ENCODE assay signal across 24 cellular contexts in the genomic region with DNA sequence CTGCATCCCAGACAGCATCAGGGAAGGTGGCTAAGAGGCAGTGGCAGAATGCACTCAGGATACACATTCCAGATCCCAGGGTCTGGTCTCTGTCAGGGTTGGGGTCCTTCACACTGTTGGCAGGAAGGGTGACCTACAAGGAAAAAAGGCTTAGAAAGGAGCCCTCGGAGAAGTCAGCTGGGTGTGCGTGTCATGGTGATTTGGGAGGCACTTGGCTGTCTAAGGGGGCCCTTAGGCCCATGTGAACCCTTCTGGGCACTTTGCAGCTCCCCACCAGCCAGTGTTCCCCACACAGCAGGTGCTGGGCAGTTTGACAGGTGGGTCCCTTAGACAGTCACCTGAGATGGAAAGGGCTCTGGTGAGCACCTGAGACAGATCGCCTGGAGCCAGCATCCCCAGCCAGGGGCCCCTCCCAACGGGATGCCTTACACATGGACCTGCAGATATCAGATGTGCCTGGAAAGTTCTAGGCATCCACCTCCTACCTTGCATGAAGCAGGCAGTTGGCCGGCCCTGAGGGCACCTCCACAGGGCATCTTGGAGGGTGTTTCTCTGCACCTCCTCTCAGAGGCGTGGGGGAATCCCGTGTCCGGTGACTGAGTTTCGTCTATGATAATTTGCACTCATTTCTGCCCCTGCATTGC.
DNase-seq lines count a peak whose midpoint lies in the region; ATAC-seq, FAIRE-seq and TF ChIP-seq lines count a peak whose summit lies in the region.
"Had no signal": no experiment of that assay in that cellular context is flagged by ENCODE, and none has a peak within 500 bp of the region (broad histone marks: within the 10 kb centered on the region; RNA-seq: fewer than 3 reads in every experiment).

No MANE protein-coding gene starts in this region.

- H4K8ac ChIP-seq in H1 (ENCODE audit: extremely low read depth, insufficient read depth, low read length): no peak overlapping the region

- no peak overlapping the region for H3K14ac ChIP-seq in H1 (ENCODE audit: insufficient read length)

- H2AFZ ChIP-seq in H1 (ENCODE audit: low read length) (no peak overlapping the region), osteoblast (ENCODE audit: low read length) (no peak overlapping the region)

- ATAC-seq in Right ventricle myocardium inferior (no peak), GM19035 (IDR thresholded peaks at IDR 0.05; ENCODE audit: unreplicated experiment) (no peak)
- ATAC-seq: PC-3 had no signal

- H3K27ac ChIP-seq in right atrium auricular region (no peak overlapping the region), H1 (ENCODE audit: low read depth, low read length) (no peak overlapping the region), osteoblast (ENCODE audit: low read depth, low read length) (no peak overlapping the region), vagina (peak overlapping the region; percentile 68)
- H3K27ac ChIP-seq: BLaER1, brain microvascular endothelial cell had no signal

- H4K5ac ChIP-seq in H1 (ENCODE audit: insufficient read length, low read depth, low read length): no peak overlapping the region

- no peak for TF ChIP-seq CTCF in right atrium auricular region (IDR thresholded peaks at IDR 0.05)
- no peak for TF ChIP-seq CTCF in H1 (IDR thresholded peaks at IDR 0.05; ENCODE audit: control extremely low read depth in 1 of 3, insufficient read depth in 1 of 3, low read depth in 1 of 3, low read length in 3 of 3)
- TF ChIP-seq CTCF in osteoblast (IDR thresholded peaks at IDR 0.05; ENCODE audit: extremely low read depth, low read depth, low read length): no peak
- no peak for TF ChIP-seq CTCF in vagina (IDR thresholded peaks at IDR 0.05)

- POLR2A ChIA-PET in H1 (lab: Charles Lee; ENCODE audit: partially characterized antibody): interaction anchor here (0.9 to 3.5 kb wide), 2 partner anchors 18 to 186 kb away, joined by 3 to 14 read pairs; no protein-coding TSS in a partner anchor

- no peak for TF ChIP-seq EP300 in H1 (IDR thresholded peaks at IDR 0.05; ENCODE audit: borderline replicate concordance in 1 of 2, low read depth in 2 of 2, low read length in 2 of 2)

- TF ChIP-seq RAD21 in H1 (IDR thresholded peaks at IDR 0.05 in 1 of 2, conservative IDR thresholded peaks at IDR 0.05 in 1 of 2; ENCODE audit: low read depth in 2 of 2, low read length in 2 of 2): no peak

- no peak overlapping the region for H2BK120ac ChIP-seq in H1 (replicated peaks; ENCODE audit: low read depth, low read length)

- 83% methylated on average over 9 of the region's 9 CpGs; no CpG with 5 or more reads in 1 of the 2 experiments for WGBS in H1 (ENCODE audit: extremely low coverage in 1 of 2, insufficient coverage in 1 of 2, insufficient read length in 1 of 2, insufficient replicate concordance in 2 of 2, low coverage in 1 of 2, low lambda C conversion rate in 2 of 2, missing lambda C conversion rate in 1 of 2), 2 experiments

- CTCF ChIA-PET in H1 (lab: Charles Lee; ENCODE audit: partially characterized antibody): interaction anchor here (1.4 to 3.2 kb wide), 3 partner anchors 17 to 35 kb away, joined by 6 to 13 read pairs (median 7); no protein-coding TSS in a partner anchor

- no peak overlapping the region for H3K23ac ChIP-seq in H1 (ENCODE audit: insufficient read length)

- no peaks in the 10 kb centered on the region for H3K79me1 ChIP-seq in H1 (ENCODE audit: low read depth, low read length)

- H3K4me3 ChIP-seq in right atrium auricular region (no peak overlapping the region), H1 (ENCODE audit: extremely low read depth in 1 of 4, insufficient read depth in 2 of 4, low read depth in 3 of 4, low read length in 4 of 4) (no peak overlapping the region), osteoblast (ENCODE audit: insufficient read depth, low read length) (no peak overlapping the region), vagina (no peak overlapping the region)
- H3K4me3 ChIP-seq: BLaER1 had no signal

- H4K91ac ChIP-seq in H1 (replicated peaks; ENCODE audit: insufficient read length, low read length): peak overlapping the region; percentile 34

- no peak overlapping the region for H3K56ac ChIP-seq in H1 (replicated peaks; ENCODE audit: insufficient read length, low read depth, low read length)

- H2AK5ac ChIP-seq in H1 (ENCODE audit: low read depth, low read length): peak overlapping the region; percentile 79; the same call in 1 of the 2 replicates

- TF ChIP-seq POLR2A in H1 (IDR thresholded peaks at IDR 0.05; ENCODE audit: control extremely low read depth in 1 of 2, low read depth in 2 of 2, low read length in 2 of 2): no peak
- TF ChIP-seq POLR2A in vagina (IDR thresholded peaks at IDR 0.05): no peak

- H3K4me1 ChIP-seq in right atrium auricular region (peaks cover 0 to 11% of the 10 kb centered on the region in 2 donors), H1 (replicated peaks in 1 of 4; ENCODE audit: control insufficient read depth in 3 of 4, insufficient read depth in 4 of 4, low read length in 3 of 4) (peaks cover 0 to 9% (median 5%) of the 10 kb centered on the region in 4 experiments; a peak in 6 of 7 replicates), osteoblast (ENCODE audit: insufficient read depth, low read length) (no peaks in the 10 kb centered on the region), vagina (peaks cover 23% of the 10 kb centered on the region)
- H3K4me1 ChIP-seq: BLaER1, Caco-2 had no signal

- no peaks in the 10 kb centered on the region for H3K27me3 ChIP-seq in right atrium auricular region
- H3K27me3 ChIP-seq in H1 (replicated peaks in 1 of 4; ENCODE audit: control insufficient read depth in 3 of 4, extremely low read depth in 1 of 4, insufficient read depth in 3 of 4, low read length in 3 of 4): 0 out of 7 replicates have a peak, but pooled peaks cover 0 to 2% (median 0%) of the 10 kb centered on the region in 4 experiments
- no peaks in the 10 kb centered on the region for H3K27me3 ChIP-seq in osteoblast (ENCODE audit: insufficient read depth, low read length)
- H3K27me3 ChIP-seq in vagina: no peaks in the 10 kb centered on the region
- H3K27me3 ChIP-seq: BLaER1, brain microvascular endothelial cell had no signal

- no peak for FAIRE-seq in H1 (lab: Jason Lieb, UNC)
- FAIRE-seq: H54 had no signal

- H4K20me1 ChIP-seq in H1 (replicated peaks in 1 of 2; ENCODE audit: control insufficient read depth in 1 of 2, insufficient read depth in 2 of 2, low read length in 2 of 2): no peaks in the 10 kb centered on the region
- no peaks in the 10 kb centered on the region for H4K20me1 ChIP-seq in osteoblast (ENCODE audit: insufficient read depth, low read length)
- H4K20me1 ChIP-seq: BLaER1 had no signal

- H2BK20ac ChIP-seq in H1 (ENCODE audit: low read length): no peak overlapping the region; the same call in 1 of the 2 replicates

- no peaks in the 10 kb centered on the region for H3K79me2 ChIP-seq in H1 (ENCODE audit: control insufficient read depth in 1 of 2, insufficient read depth in 2 of 2, low read length in 2 of 2)
- H3K79me2 ChIP-seq in osteoblast (ENCODE audit: insufficient read depth, low read length): no peaks in the 10 kb centered on the region

- H3K18ac ChIP-seq in H1 (ENCODE audit: extremely low read depth, low read length): no peak overlapping the region; the same call in 1 of the 2 replicates

- H3K36me3 ChIP-seq in right atrium auricular region (peaks cover 17% of the 10 kb centered on the region), H1 (ENCODE audit: control insufficient read depth in 2 of 4, insufficient read depth in 4 of 4, low read length in 3 of 4) (no peaks in the 10 kb centered on the region), osteoblast (ENCODE audit: insufficient read depth, low read length) (peaks cover 67% of the 10 kb centered on the region), vagina (peaks cover 0 to 14% of the 10 kb centered on the region in 2 donors)
- H3K36me3 ChIP-seq: BLaER1, brain microvascular endothelial cell had no signal

- 0 out of 2 replicates have a peak overlapping the region, but pooled peaks have one; percentile 17 for H2BK12ac ChIP-seq in H1 (ENCODE audit: low read depth, low read length)

- no peaks in the 10 kb centered on the region for H3K23me2 ChIP-seq in H1 (ENCODE audit: low read depth, low read length)

- no peak overlapping the region for H3K9ac ChIP-seq in H1 (replicated peaks in 1 of 4; ENCODE audit: extremely low read depth in 1 of 4, low read depth in 3 of 4, low read length in 3 of 4)
- H3K9ac ChIP-seq: BLaER1 had no signal

- H2BK15ac ChIP-seq in H1 (ENCODE audit: low read length): peak overlapping the region; percentile 4; the same call in 1 of the 2 replicates

- no peak overlapping the region for H3K4ac ChIP-seq in H1 (replicated peaks; ENCODE audit: insufficient read length, low read depth, low read length)

- intact Hi-C loops in Right ventricle myocardium inferior (cut with DNase I) (no loop called here), vagina (cut with DNase I) (no loop called here)

- H3K4me2 ChIP-seq in H1 (ENCODE audit: insufficient read depth in 1 of 2, low read depth in 2 of 2, low read length in 2 of 2): no peak overlapping the region
- no peak overlapping the region for H3K4me2 ChIP-seq in osteoblast (ENCODE audit: insufficient read depth, low read length)
- H3K4me2 ChIP-seq: BLaER1 had no signal

- DNase-seq in right atrium auricular region (ENCODE audit: low spot score) (peak; percentile 43), Right ventricle myocardium inferior (ENCODE audit: missing footprints) (no peak), H1 (ENCODE audit: low read depth in 1 of 2, low spot score in 2 of 2) (peak in 1 of 2 experiments; percentile 39), osteoblast (ENCODE audit: insufficient read length, low spot score, missing footprints) (peak; percentile 66), vagina (ENCODE audit: extremely low spot score in 2 of 2) (peak; percentile 79 to 86), NCI-H1105 treated with DMSO at 0.1 percent for 48 hours (lab: John Stamatoyannopoulos, UW) (no peak), activated gamma-delta T cell treated with Interleukin-2 at 50 U/mL for 16 hours (no peak)
- DNase-seq: activated CD4-positive, alpha-beta T cell treated with anti-CD3 and anti-CD28 coated beads for 4 hours; activated gamma-delta T cell; brain microvascular endothelial cell; Caco-2; cortex of kidney; left cardiac atrium; mesendoderm; NCI-H1048; NCI-H2029 treated with DMSO at 0.1 percent for 48 hours; NCI-H226; nephron progenitor cell; PC-3; stimulated activated CD4-positive, alpha-beta T cell treated with anti-CD3 and anti-CD28 coated beads, Interleukin-4, amount 100 ng/mL, for 24 hours; trophoblast cell had no signal

- H3K9me3 ChIP-seq in right atrium auricular region: no peaks in the 10 kb centered on the region
- H3K9me3 ChIP-seq in H1 (ENCODE audit: insufficient read depth in 2 of 2, low read depth in 1 of 2, low read length in 1 of 2): no peaks in the 10 kb centered on the region
- H3K9me3 ChIP-seq in osteoblast (ENCODE audit: low read depth, low read length): no peaks in the 10 kb centered on the region
- no peaks in the 10 kb centered on the region for H3K9me3 ChIP-seq in vagina
- H3K9me3 ChIP-seq: BLaER1, Caco-2 had no signal

- H2BK5ac ChIP-seq in H1 (ENCODE audit: low read depth, low read length): 0 out of 2 replicates have a peak overlapping the region, but pooled peaks have one; percentile 44

TF ChIP-seq in H1, 55 proteins besides CTCF, POLR2A, EP300 and RAD21 (continues in another document):
- TF ChIP-seq TEAD4 (IDR thresholded peaks at IDR 0.05; ENCODE audit: low read depth, low read length): no peak
- no peak for TF ChIP-seq CHD1 (IDR thresholded peaks at IDR 0.05; ENCODE audit: low read depth, low read length)
- TF ChIP-seq TAF1 (IDR thresholded peaks at IDR 0.05; ENCODE audit: low read depth, low read length): no peak

Comparison
In these comparisons a context has a peak if more than half of its experiments do, and no peak if none do; other contexts are left out.
1. DNase-seq: peak in right atrium auricular region (single experiment), osteoblast (single experiment) and vagina (2 of 2); none in Right ventricle myocardium inferior (single experiment), NCI-H1105 treated with DMSO at 0.1 percent for 48 hours (single experiment) and activated gamma-delta T cell treated with Interleukin-2 at 50 U/mL for 16 hours (single experiment).